In genomic region chr4:158778712-158779111, GRCh38 we compare ENCODE assay signal across 15 cellular contexts. TPM values are rescaled to one million over a fixed set of nuclear protein-coding genes. Genes with fewer than 3 reads are reported as not detected.
DNase-seq lines count a peak whose midpoint lies in the region; ATAC-seq, FAIRE-seq and TF ChIP-seq lines count a peak whose summit lies in the region.
"Had no signal": no experiment of that assay in that cellular context is flagged by ENCODE, and none has a peak within 500 bp of the region (broad histone marks: within the 10 kb centered on the region; RNA-seq: fewer than 3 reads in every experiment).

No MANE protein-coding gene starts in this region.

- ATAC-seq in HG02759 (IDR thresholded peaks at IDR 0.05; ENCODE audit: unreplicated experiment) (no peak), HG02588 (IDR thresholded peaks at IDR 0.05; ENCODE audit: unreplicated experiment) (no peak), GM18505 (IDR thresholded peaks at IDR 0.05; ENCODE audit: unreplicated experiment) (no peak)

- POLR2A ChIA-PET in HEK293 (lab: Yijun Ruan, JAX): no interaction called here

- H3K27me3 ChIP-seq in bronchial epithelial cell (ENCODE audit: control insufficient read depth, insufficient read depth, low read length): no peaks in the 10 kb centered on the region
- no peaks in the 10 kb centered on the region for H3K27me3 ChIP-seq in skeletal muscle satellite cell (ENCODE audit: control insufficient read depth, insufficient read depth, low read length)
- no peaks in the 10 kb centered on the region for H3K27me3 ChIP-seq in brain microvascular endothelial cell (replicated peaks)
- H3K27me3 ChIP-seq: MG63, right atrium auricular region, testis had no signal

- no peak for FAIRE-seq in bronchial epithelial cell (lab: Jason Lieb, UNC)
- FAIRE-seq: TTC549 had no signal

- DNase-seq in NCI-H2029 (lab: John Stamatoyannopoulos, UW) (peak; percentile 79), bronchial epithelial cell (ENCODE audit: low read depth) (peak; percentile 87), brain microvascular endothelial cell (no peak)
- DNase-seq: DND-41; foreskin melanocyte; MG63; stimulated activated CD4-positive, alpha-beta T cell treated with anti-CD3 and anti-CD28 coated beads, Interleukin-2, amount 100 ng/mL, for 48 hours; testis had no signal

- in situ Hi-C loops in brain microvascular endothelial cell (cut with HindIII; ENCODE audit: low pct_ligation_motif_present, low sequenced_read_pairs): no loop called here

- no peak for TF ChIP-seq CTCF in HEK293 (tag by site-specific recombination; IDR thresholded peaks at IDR 0.05)
- no peak for TF ChIP-seq CTCF in bronchial epithelial cell (IDR thresholded peaks at IDR 0.05; ENCODE audit: insufficient read depth, low read length, severe bottlenecking)
- TF ChIP-seq CTCF in brain microvascular endothelial cell (IDR thresholded peaks at IDR 0.05; ENCODE audit: low read depth, low read length, missing control alignments): no peak

- H3K9me3 ChIP-seq in HEK293 (ENCODE audit: control insufficient read depth, insufficient read depth, low read depth, low read length) (no peaks in the 10 kb centered on the region), skeletal muscle satellite cell (replicated peaks; ENCODE audit: low read length) (no peaks in the 10 kb centered on the region)
- H3K9me3 ChIP-seq: MG63, right atrium auricular region, testis had no signal

- CTCF ChIA-PET in HEK293 (lab: Yijun Ruan, JAX): interaction anchor here (1.0 kb wide), 1 partner anchor 68 kb away, joined by 3 read pairs; no protein-coding TSS in a partner anchor

- TF ChIP-seq POLR2A in GM18505 (IDR thresholded peaks at IDR 0.05; ENCODE audit: borderline replicate concordance, extremely low read depth, insufficient read depth, insufficient read length): no peak

- H3K4me3 ChIP-seq in HEK293 (ENCODE audit: low read depth, low read length) (no peak overlapping the region), bronchial epithelial cell (ENCODE audit: low read depth, low read length) (no peak overlapping the region), skeletal muscle satellite cell (ENCODE audit: low read length) (no peak overlapping the region), brain microvascular endothelial cell (ENCODE audit: low read depth, low read length) (no peak overlapping the region)
- H3K4me3 ChIP-seq: MG63, right atrium auricular region, testis had no signal

- H3K9ac ChIP-seq in skeletal muscle satellite cell (ENCODE audit: low read depth, low read length): peak overlapping the region; percentile 7

- peaks cover 49% of the 10 kb centered on the region for H3K4me1 ChIP-seq in HEK293 (ENCODE audit: control insufficient read depth, insufficient read depth, low read length)
- H3K4me1 ChIP-seq in skeletal muscle satellite cell (ENCODE audit: control insufficient read depth, insufficient read depth, low read length): peaks cover 65% of the 10 kb centered on the region
- H3K4me1 ChIP-seq: testis had no signal

- H3K27ac ChIP-seq in HEK293 (ENCODE audit: extremely low read depth, low read depth, low read length) (no peak overlapping the region; the same call in 1 of the 2 replicates), brain microvascular endothelial cell (no peak overlapping the region)
- H3K27ac ChIP-seq: testis had no signal

- H3K36me3 ChIP-seq in HEK293 (ENCODE audit: control insufficient read depth in 2 of 2, insufficient read depth in 1 of 2, low read length in 2 of 2) (no peaks in the 10 kb centered on the region), bronchial epithelial cell (ENCODE audit: control insufficient read depth, insufficient read depth, low read length) (no peaks in the 10 kb centered on the region), skeletal muscle satellite cell (ENCODE audit: insufficient read depth, low read length) (no peaks in the 10 kb centered on the region), brain microvascular endothelial cell (replicated peaks) (no peaks in the 10 kb centered on the region)
- H3K36me3 ChIP-seq: MG63, right atrium auricular region had no signal

- H3K4me2 ChIP-seq in skeletal muscle satellite cell (ENCODE audit: low read length): no peak overlapping the region

TF ChIP-seq in HEK293, 187 proteins besides CTCF, POLR2A, EP300 and RAD21:
- TF ChIP-seq ZNF768 (tag by site-specific recombination; IDR thresholded peaks at IDR 0.05): no peak
- TF ChIP-seq FEZF1 (tag by site-specific recombination; IDR thresholded peaks at IDR 0.05): peak; percentile 56
- TF ChIP-seq PRDM6 (tag by site-specific recombination; IDR thresholded peaks at IDR 0.05): peak; percentile 52
- peak; percentile 68 for TF ChIP-seq ZNF843 (tag by site-specific recombination; IDR thresholded peaks at IDR 0.05)
- 0 out of 2 replicates have a peak, but pooled peaks have one; percentile 45 for TF ChIP-seq ZXDB (tag by site-specific recombination; IDR thresholded peaks at IDR 0.05)
- 0 out of 2 replicates have a peak, but pooled peaks have one; percentile 28 for TF ChIP-seq SP7 (tag by site-specific recombination; IDR thresholded peaks at IDR 0.05)
- 0 out of 2 replicates have a peak, but pooled peaks have one; percentile 3 for TF ChIP-seq ZNF335 (tag by site-specific recombination; conservative IDR thresholded peaks at IDR 0.05)
- TF ChIP-seq ZNF280D (tag by site-specific recombination; IDR thresholded peaks at IDR 0.05): no peak
- TF ChIP-seq ZNF600 (tag by site-specific recombination; IDR thresholded peaks at IDR 0.05): peak; percentile 32; the same call in 1 of the 2 replicates
- 0 out of 2 replicates have a peak, but pooled peaks have one; percentile 50 for TF ChIP-seq SCRT2 (tag by site-specific recombination; IDR thresholded peaks at IDR 0.05)
- no peak for TF ChIP-seq ZBTB21 (tag by site-specific recombination; IDR thresholded peaks at IDR 0.05)
- TF ChIP-seq OSR2 (tag by site-specific recombination; IDR thresholded peaks at IDR 0.05): peak; percentile 80
- TF ChIP-seq ZNF404 (tag by site-specific recombination; IDR thresholded peaks at IDR 0.05): no peak

RNA-seq across cellular contexts. Expression of gene FNIP2, which starts 9.9 kb away (rescaled TPM):
- total RNA-seq in bronchial epithelial cell: 16.5 and 16.6 TPM in 2 replicates
- total RNA-seq in skeletal muscle satellite cell (2012; rRNA removed): 18.8 and 22.8 TPM in 2 replicates

RNA-seq across cellular contexts. Expression of gene PPID, which starts 55.5 kb away (rescaled TPM):
- total RNA-seq in bronchial epithelial cell: 16.3 and 18.1 TPM in 2 replicates
- total RNA-seq in skeletal muscle satellite cell (2012; rRNA removed): 25.3 and 27.3 TPM in 2 replicates
